ENCODE assay signal across 1 cellular context in the genomic region with DNA sequence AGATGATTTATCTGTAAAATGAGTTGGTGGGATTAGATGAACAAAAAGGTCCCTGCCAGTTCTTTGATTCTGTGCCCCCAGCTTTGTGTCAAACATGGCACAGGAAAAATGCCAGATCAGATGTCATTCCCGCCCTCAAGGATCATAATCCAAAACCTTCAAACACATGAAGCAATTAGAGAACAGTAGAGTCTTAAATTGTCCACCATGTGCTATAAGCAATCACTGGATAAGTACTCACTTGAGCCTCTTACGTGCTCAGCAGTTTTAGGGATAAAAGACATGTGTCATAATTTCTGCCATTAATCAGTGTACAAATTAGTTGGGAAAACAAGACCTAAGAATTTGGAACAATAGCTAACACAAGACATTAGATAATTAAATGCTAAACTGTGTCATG.
A peak's percentile ranks its signal among the peaks of the same experiment; 100 is the strongest.
TF ChIP-seq lines count a peak whose summit lies in the region.

No MANE protein-coding gene starts in this region.

TF ChIP-seq in HEK293, 187 proteins besides CTCF, POLR2A, EP300 and RAD21 (continued from another document and continues in another):
- TF ChIP-seq, protein P1, sequence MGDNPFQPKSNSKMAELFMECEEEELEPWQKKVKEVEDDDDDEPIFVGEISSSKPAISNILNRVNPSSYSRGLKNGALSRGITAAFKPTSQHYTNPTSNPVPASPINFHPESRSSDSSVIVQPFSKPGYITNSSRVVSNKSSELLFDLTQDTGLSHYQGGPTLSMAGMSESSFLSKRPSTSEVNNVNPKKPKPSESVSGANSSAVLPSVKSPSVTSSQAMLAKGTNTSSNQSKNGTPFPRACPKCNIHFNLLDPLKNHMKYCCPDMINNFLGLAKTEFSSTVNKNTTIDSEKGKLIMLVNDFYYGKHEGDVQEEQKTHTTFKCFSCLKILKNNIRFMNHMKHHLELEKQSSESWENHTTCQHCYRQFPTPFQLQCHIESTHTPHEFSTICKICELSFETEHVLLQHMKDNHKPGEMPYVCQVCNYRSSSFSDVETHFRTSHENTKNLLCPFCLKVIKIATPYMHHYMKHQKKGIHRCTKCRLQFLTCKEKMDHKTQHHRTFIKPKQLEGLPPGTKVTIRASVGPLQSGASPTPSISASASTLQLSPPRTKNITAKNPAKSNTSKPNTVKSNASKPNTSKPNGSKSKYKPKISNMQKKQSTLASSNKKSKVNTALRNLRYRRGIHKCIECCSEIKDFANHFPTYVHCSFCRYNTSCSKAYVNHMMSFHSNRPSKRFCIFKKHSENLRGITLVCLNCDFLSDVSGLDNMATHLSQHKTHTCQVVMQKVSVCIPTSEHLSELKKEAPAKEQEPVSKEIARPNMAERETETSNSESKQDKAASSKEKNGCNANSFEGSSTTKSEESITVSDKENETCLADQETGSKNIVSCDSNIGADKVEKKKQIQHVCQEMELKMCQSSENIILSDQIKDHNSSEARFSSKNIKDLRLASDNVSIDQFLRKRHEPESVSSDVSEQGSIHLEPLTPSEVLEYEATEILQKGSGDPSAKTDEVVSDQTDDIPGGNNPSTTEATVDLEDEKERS (tag by site-specific recombination; IDR thresholded peaks at IDR 0.05): no peak
- TF ChIP-seq ZNF654 (tag by site-specific recombination; IDR thresholded peaks at IDR 0.05; ENCODE audit: low read depth): no peak
- no peak for TF ChIP-seq ZNF292 (tag by site-specific recombination; IDR thresholded peaks at IDR 0.05; ENCODE audit: borderline replicate concordance, low read depth)
- no peak for TF ChIP-seq ZXDB (tag by site-specific recombination; IDR thresholded peaks at IDR 0.05)
- TF ChIP-seq, protein P2, sequence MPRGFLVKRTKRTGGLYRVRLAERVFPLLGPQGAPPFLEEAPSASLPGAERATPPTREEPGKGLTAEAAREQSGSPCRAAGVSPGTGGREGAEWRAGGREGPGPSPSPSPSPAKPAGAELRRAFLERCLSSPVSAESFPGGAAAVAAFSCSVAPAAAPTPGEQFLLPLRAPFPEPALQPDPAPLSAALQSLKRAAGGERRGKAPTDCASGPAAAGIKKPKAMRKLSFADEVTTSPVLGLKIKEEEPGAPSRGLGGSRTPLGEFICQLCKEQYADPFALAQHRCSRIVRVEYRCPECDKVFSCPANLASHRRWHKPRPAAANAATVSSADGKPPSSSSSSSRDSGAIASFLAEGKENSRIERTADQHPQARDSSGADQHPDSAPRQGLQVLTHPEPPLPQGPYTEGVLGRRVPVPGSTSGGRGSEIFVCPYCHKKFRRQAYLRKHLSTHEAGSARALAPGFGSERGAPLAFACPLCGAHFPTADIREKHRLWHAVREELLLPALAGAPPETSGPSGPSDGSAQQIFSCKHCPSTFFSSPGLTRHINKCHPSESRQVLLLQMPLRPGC (tag by site-specific recombination; IDR thresholded peaks at IDR 0.05): peak; percentile 77; the same call in 1 of the 2 replicates
- TF ChIP-seq ZNF211 (tag by site-specific recombination; IDR thresholded peaks at IDR 0.05; ENCODE audit: low read depth): no peak
- peak; percentile 66; the same call in 1 of the 2 replicates for TF ChIP-seq WT1 (tag by site-specific recombination; IDR thresholded peaks at IDR 0.05)
- TF ChIP-seq ZNF629 (tag by site-specific recombination; IDR thresholded peaks at IDR 0.05): 0 out of 2 replicates have a peak, but pooled peaks have one; percentile 23
- TF ChIP-seq REPIN1 (tag by site-specific recombination; IDR thresholded peaks at IDR 0.05; ENCODE audit: low read depth): no peak
- no peak for TF ChIP-seq ZNF23 (tag by site-specific recombination; IDR thresholded peaks at IDR 0.05; ENCODE audit: borderline replicate concordance)
- TF ChIP-seq ZNF76 (tag by site-specific recombination; IDR thresholded peaks at IDR 0.05; ENCODE audit: borderline replicate concordance, low read depth): 0 out of 2 replicates have a peak, but pooled peaks have one; percentile 30
- TF ChIP-seq ZNF701 (tag by site-specific recombination; IDR thresholded peaks at IDR 0.05): no peak
- TF ChIP-seq, protein P3, sequence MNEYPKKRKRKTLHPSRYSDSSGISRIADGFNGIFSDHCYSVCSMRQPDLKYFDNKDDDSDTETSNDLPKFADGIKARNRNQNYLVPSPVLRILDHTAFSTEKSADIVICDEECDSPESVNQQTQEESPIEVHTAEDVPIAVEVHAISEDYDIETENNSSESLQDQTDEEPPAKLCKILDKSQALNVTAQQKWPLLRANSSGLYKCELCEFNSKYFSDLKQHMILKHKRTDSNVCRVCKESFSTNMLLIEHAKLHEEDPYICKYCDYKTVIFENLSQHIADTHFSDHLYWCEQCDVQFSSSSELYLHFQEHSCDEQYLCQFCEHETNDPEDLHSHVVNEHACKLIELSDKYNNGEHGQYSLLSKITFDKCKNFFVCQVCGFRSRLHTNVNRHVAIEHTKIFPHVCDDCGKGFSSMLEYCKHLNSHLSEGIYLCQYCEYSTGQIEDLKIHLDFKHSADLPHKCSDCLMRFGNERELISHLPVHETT (tag by site-specific recombination; IDR thresholded peaks at IDR 0.05): no peak
- TF ChIP-seq, protein P4, sequence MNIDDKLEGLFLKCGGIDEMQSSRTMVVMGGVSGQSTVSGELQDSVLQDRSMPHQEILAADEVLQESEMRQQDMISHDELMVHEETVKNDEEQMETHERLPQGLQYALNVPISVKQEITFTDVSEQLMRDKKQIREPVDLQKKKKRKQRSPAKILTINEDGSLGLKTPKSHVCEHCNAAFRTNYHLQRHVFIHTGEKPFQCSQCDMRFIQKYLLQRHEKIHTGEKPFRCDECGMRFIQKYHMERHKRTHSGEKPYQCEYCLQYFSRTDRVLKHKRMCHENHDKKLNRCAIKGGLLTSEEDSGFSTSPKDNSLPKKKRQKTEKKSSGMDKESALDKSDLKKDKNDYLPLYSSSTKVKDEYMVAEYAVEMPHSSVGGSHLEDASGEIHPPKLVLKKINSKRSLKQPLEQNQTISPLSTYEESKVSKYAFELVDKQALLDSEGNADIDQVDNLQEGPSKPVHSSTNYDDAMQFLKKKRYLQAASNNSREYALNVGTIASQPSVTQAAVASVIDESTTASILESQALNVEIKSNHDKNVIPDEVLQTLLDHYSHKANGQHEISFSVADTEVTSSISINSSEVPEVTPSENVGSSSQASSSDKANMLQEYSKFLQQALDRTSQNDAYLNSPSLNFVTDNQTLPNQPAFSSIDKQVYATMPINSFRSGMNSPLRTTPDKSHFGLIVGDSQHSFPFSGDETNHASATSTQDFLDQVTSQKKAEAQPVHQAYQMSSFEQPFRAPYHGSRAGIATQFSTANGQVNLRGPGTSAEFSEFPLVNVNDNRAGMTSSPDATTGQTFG (tag by site-specific recombination; IDR thresholded peaks at IDR 0.05; ENCODE audit: borderline replicate concordance): no peak
- TF ChIP-seq, protein P5, sequence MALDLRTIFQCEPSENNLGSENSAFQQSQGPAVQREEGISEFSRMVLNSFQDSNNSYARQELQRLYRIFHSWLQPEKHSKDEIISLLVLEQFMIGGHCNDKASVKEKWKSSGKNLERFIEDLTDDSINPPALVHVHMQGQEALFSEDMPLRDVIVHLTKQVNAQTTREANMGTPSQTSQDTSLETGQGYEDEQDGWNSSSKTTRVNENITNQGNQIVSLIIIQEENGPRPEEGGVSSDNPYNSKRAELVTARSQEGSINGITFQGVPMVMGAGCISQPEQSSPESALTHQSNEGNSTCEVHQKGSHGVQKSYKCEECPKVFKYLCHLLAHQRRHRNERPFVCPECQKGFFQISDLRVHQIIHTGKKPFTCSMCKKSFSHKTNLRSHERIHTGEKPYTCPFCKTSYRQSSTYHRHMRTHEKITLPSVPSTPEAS (tag by site-specific recombination; IDR thresholded peaks at IDR 0.05): no peak
- no peak for TF ChIP-seq ZNF48 (tag by site-specific recombination; IDR thresholded peaks at IDR 0.05)
- TF ChIP-seq GLI4 (tag by site-specific recombination; IDR thresholded peaks at IDR 0.05): no peak
- TF ChIP-seq, protein P6, sequence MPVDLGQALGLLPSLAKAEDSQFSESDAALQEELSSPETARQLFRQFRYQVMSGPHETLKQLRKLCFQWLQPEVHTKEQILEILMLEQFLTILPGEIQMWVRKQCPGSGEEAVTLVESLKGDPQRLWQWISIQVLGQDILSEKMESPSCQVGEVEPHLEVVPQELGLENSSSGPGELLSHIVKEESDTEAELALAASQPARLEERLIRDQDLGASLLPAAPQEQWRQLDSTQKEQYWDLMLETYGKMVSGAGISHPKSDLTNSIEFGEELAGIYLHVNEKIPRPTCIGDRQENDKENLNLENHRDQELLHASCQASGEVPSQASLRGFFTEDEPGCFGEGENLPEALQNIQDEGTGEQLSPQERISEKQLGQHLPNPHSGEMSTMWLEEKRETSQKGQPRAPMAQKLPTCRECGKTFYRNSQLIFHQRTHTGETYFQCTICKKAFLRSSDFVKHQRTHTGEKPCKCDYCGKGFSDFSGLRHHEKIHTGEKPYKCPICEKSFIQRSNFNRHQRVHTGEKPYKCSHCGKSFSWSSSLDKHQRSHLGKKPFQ (tag by site-specific recombination; IDR thresholded peaks at IDR 0.05): no peak
- TF ChIP-seq ZNF560 (tag by site-specific recombination; IDR thresholded peaks at IDR 0.05; ENCODE audit: borderline replicate concordance): no peak
- no peak for TF ChIP-seq ZNF114 (tag by site-specific recombination; IDR thresholded peaks at IDR 0.05)
- TF ChIP-seq KLF7 (tag by site-specific recombination; IDR thresholded peaks at IDR 0.05; ENCODE audit: borderline replicate concordance): no peak
- no peak for TF ChIP-seq ZNF221 (tag by site-specific recombination; IDR thresholded peaks at IDR 0.05; ENCODE audit: borderline replicate concordance)
- TF ChIP-seq ZFP3 (tag by site-specific recombination; IDR thresholded peaks at IDR 0.05; ENCODE audit: low read depth): no peak
- no peak for TF ChIP-seq ZNF514 (tag by site-specific recombination; IDR thresholded peaks at IDR 0.05)
- no peak for TF ChIP-seq ZNF2 (tag by site-specific recombination; IDR thresholded peaks at IDR 0.05)
- TF ChIP-seq, protein P7, sequence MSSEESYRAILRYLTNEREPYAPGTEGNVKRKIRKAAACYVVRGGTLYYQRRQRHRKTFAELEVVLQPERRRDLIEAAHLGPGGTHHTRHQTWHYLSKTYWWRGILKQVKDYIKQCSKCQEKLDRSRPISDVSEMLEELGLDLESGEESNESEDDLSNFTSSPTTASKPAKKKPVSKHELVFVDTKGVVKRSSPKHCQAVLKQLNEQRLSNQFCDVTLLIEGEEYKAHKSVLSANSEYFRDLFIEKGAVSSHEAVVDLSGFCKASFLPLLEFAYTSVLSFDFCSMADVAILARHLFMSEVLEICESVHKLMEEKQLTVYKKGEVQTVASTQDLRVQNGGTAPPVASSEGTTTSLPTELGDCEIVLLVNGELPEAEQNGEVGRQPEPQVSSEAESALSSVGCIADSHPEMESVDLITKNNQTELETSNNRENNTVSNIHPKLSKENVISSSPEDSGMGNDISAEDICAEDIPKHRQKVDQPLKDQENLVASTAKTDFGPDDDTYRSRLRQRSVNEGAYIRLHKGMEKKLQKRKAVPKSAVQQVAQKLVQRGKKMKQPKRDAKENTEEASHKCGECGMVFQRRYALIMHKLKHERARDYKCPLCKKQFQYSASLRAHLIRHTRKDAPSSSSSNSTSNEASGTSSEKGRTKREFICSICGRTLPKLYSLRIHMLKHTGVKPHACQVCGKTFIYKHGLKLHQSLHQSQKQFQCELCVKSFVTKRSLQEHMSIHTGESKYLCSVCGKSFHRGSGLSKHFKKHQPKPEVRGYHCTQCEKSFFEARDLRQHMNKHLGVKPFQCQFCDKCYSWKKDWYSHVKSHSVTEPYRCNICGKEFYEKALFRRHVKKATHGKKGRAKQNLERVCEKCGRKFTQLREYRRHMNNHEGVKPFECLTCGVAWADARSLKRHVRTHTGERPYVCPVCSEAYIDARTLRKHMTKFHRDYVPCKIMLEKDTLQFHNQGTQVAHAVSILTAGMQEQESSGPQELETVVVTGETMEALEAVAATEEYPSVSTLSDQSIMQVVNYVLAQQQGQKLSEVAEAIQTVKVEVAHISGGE (tag by site-specific recombination; conservative IDR thresholded peaks at IDR 0.05; ENCODE audit: low read depth): no peak
- no peak for TF ChIP-seq ZNF544 (tag by site-specific recombination; IDR thresholded peaks at IDR 0.05)
- TF ChIP-seq ZNF404 (tag by site-specific recombination; IDR thresholded peaks at IDR 0.05): no peak
- TF ChIP-seq ZBTB1 (tag by site-specific recombination; IDR thresholded peaks at IDR 0.05): no peak
- no peak for TF ChIP-seq ZNF549 (tag by site-specific recombination; IDR thresholded peaks at IDR 0.05)
- TF ChIP-seq, protein P8, sequence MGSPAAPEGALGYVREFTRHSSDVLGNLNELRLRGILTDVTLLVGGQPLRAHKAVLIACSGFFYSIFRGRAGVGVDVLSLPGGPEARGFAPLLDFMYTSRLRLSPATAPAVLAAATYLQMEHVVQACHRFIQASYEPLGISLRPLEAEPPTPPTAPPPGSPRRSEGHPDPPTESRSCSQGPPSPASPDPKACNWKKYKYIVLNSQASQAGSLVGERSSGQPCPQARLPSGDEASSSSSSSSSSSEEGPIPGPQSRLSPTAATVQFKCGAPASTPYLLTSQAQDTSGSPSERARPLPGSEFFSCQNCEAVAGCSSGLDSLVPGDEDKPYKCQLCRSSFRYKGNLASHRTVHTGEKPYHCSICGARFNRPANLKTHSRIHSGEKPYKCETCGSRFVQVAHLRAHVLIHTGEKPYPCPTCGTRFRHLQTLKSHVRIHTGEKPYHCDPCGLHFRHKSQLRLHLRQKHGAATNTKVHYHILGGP (tag by site-specific recombination; IDR thresholded peaks at IDR 0.05): 0 out of 2 replicates have a peak, but pooled peaks have one; percentile 22
